Comparison of ENCODE assay signal across 19 cellular contexts in genomic region chr7:30363778-30364563, GRCh38.
A peak's percentile ranks its signal among the peaks of the same experiment; 100 is the strongest.
DNase-seq lines count a peak whose midpoint lies in the region; FAIRE-seq and TF ChIP-seq lines count a peak whose summit lies in the region.
"Had no signal": no experiment of that assay in that cellular context is flagged by ENCODE, and none has a peak within 500 bp of the region (broad histone marks: within the 10 kb centered on the region; RNA-seq: fewer than 3 reads in every experiment).

No MANE protein-coding gene starts in this region.

- CTCF ChIA-PET in PC-9 (lab: Charles Lee): no interaction called here

- H3K27me3 ChIP-seq in PC-9 (ENCODE audit: insufficient read depth, low read depth): no peaks in the 10 kb centered on the region

- intact Hi-C loops in PC-9 (cut with micrococcal nuclease; ENCODE audit: unreplicated experiment): loop anchor here (5.0 kb wide), 1 partner anchor 33 kb away; no protein-coding TSS in a partner anchor

- DNase-seq in Ammon's horn (ENCODE audit: low spot score) (peak; percentile 8), GM12892 (ENCODE audit: insufficient read length) (no peak), SK-MEL-5 (ENCODE audit: low read depth, low spot score) (peak; percentile 99), medulla oblongata (ENCODE audit: extremely low spot score) (peak; percentile 30), NCI-H82 treated with DMSO at 0.1 percent for 48 hours (lab: John Stamatoyannopoulos, UW; ENCODE audit: unreplicated experiment) (no peak), PC-9 (no peak), epidermal melanocyte (ENCODE audit: insufficient read length, low spot score) (no peak)
- no peak for DNase-seq in central memory CD4-positive, alpha-beta T cell
- DNase-seq: COR-L47, DMS153, NCI-H1417, NCI-H1930, NCI-H2227 treated with DMSO at 0.1 percent for 48 hours, NCI-H526, PC-3, Right ventricle myocardium superior had no signal

- peak; percentile 30 for FAIRE-seq in GM12892 (lab: Jason Lieb, UNC)
- FAIRE-seq: A204.1, H1 had no signal

- no peak overlapping the region for H3K4me3 ChIP-seq in PC-9

- H3K9me2 ChIP-seq in PC-9 (ENCODE audit: insufficient read depth): no peaks in the 10 kb centered on the region

- peaks cover 3% of the 10 kb centered on the region; the same call in 1 of the 2 replicates for H4K20me1 ChIP-seq in PC-9 (ENCODE audit: insufficient read depth)

- in situ Hi-C loops in SK-MEL-5 (cut with HindIII; ENCODE audit: low pct_unique_long_range_greater_than_20kb, low sequenced_read_pairs): no loop called here

- TF ChIP-seq POLR2A in GM12892 (IDR thresholded peaks at IDR 0.05; ENCODE audit: low read depth, low read length): no peak

- no peaks in the 10 kb centered on the region for H3K79me2 ChIP-seq in PC-9 (ENCODE audit: low read depth)

- POLR2A ChIA-PET in PC-9 (lab: Charles Lee; ENCODE audit: unreplicated experiment): no interaction called here

- TF ChIP-seq CTCF in PC-9 (conservative IDR thresholded peaks at IDR 0.05): no peak

- no peaks in the 10 kb centered on the region; the same call in 1 of the 2 replicates for H3F3A ChIP-seq in PC-9 (ENCODE audit: insufficient read depth, low read depth)

- no TSS peak for BruUV-seq in PC-9 (replicated peaks; lab: Mats Ljungman, UMichigan)

- H3K27ac ChIP-seq in PC-9: no peak overlapping the region
- H3K27ac ChIP-seq: HL-60 had no signal

- H3K36me3 ChIP-seq in PC-9 (ENCODE audit: low read depth): no peaks in the 10 kb centered on the region

- 0 out of 2 replicates have a peak, but pooled peaks cover 2% of the 10 kb centered on the region for H3K9me3 ChIP-seq in PC-9 (ENCODE audit: insufficient read depth, low read depth)

- no peak overlapping the region for H2AFZ ChIP-seq in PC-9

- no peak overlapping the region for H3K4me2 ChIP-seq in PC-9

- H3K4me1 ChIP-seq in PC-9 (replicated peaks; ENCODE audit: insufficient read depth): no peaks in the 10 kb centered on the region

Comparison
In these comparisons a context has a peak if more than half of its experiments do, and no peak if none do; other contexts are left out.
1. DNase-seq: peak in Ammon's horn (single experiment), SK-MEL-5 (single experiment) and medulla oblongata (single experiment); none in GM12892 (single experiment), central memory CD4-positive, alpha-beta T cell (single experiment), NCI-H82 treated with DMSO at 0.1 percent for 48 hours (single experiment), PC-9 (0 of 2) and epidermal melanocyte (single experiment).